ENCODE assay signal across 8 cellular contexts in genomic region chr1:47755368-47755990, GRCh38.
DNase-seq lines count a peak whose midpoint lies in the region; ATAC-seq, FAIRE-seq and TF ChIP-seq lines count a peak whose summit lies in the region.

No MANE protein-coding gene starts in this region.

- peak; percentile 56 for ATAC-seq in GM21786 (IDR thresholded peaks at IDR 0.05; ENCODE audit: unreplicated experiment)
- ATAC-seq in activated naive CD8-positive, alpha-beta T cell treated with anti-CD3 and anti-CD28 coated beads, Interleukin-2, amount 10 ng/mL, durations not matched to agents 7 days and 5 days (ENCODE audit: low read depth) = no peak
- ATAC-seq in lower lobe of right lung = peak; percentile 24 to 45
- no peak for ATAC-seq in stimulated activated memory B cell treated with anti-CD40 and anti-IgM and Interleukin-4, amounts not matched to agents 10 μg/mL and 1 μg/mL and 100 μg/mL, for 72 hours

- no peaks in the 10 kb centered on the region for H3K9me3 Mint-ChIP-seq in activated naive CD8-positive, alpha-beta T cell treated with anti-CD3 and anti-CD28 coated beads, Interleukin-2, amount 10 ng/mL, durations not matched to agents 7 days and 5 days
- peaks cover 4% of the 10 kb centered on the region for H3K9me3 Mint-ChIP-seq in type B pancreatic cell
- H3K9me3 Mint-ChIP-seq in stimulated activated memory B cell treated with anti-CD40 and anti-IgM and Interleukin-4, amounts not matched to agents 10 μg/mL and 1 μg/mL and 100 μg/mL, for 72 hours = no peaks in the 10 kb centered on the region

- H3K27me3 ChIP-seq in lower lobe of right lung (ENCODE audit: low read depth) = peaks cover 5% of the 10 kb centered on the region

- H3K4me3 ChIP-seq in lower lobe of right lung = no peak overlapping the region

- H3K27me3 Mint-ChIP-seq in activated naive CD8-positive, alpha-beta T cell treated with anti-CD3 and anti-CD28 coated beads, Interleukin-2, amount 10 ng/mL, durations not matched to agents 7 days and 5 days = no peaks in the 10 kb centered on the region
- H3K27me3 Mint-ChIP-seq in type B pancreatic cell = peaks cover 12% of the 10 kb centered on the region
- peaks cover 44% of the 10 kb centered on the region for H3K27me3 Mint-ChIP-seq in stimulated activated memory B cell treated with anti-CD40 and anti-IgM and Interleukin-4, amounts not matched to agents 10 μg/mL and 1 μg/mL and 100 μg/mL, for 72 hours

- H3K4me1 ChIP-seq in lower lobe of right lung = peaks cover 14% of the 10 kb centered on the region

- H3K36me3 ChIP-seq in lower lobe of right lung = no peaks in the 10 kb centered on the region

- no peak overlapping the region for H3K4me3 Mint-ChIP-seq in activated naive CD8-positive, alpha-beta T cell treated with anti-CD3 and anti-CD28 coated beads, Interleukin-2, amount 10 ng/mL, durations not matched to agents 7 days and 5 days
- no peak overlapping the region for H3K4me3 Mint-ChIP-seq in type B pancreatic cell
- H3K4me3 Mint-ChIP-seq in stimulated activated memory B cell treated with anti-CD40 and anti-IgM and Interleukin-4, amounts not matched to agents 10 μg/mL and 1 μg/mL and 100 μg/mL, for 72 hours = no peak overlapping the region

- no peaks in the 10 kb centered on the region for H3K36me3 Mint-ChIP-seq in activated naive CD8-positive, alpha-beta T cell treated with anti-CD3 and anti-CD28 coated beads, Interleukin-2, amount 10 ng/mL, durations not matched to agents 7 days and 5 days
- no peaks in the 10 kb centered on the region for H3K36me3 Mint-ChIP-seq in type B pancreatic cell
- H3K36me3 Mint-ChIP-seq in stimulated activated memory B cell treated with anti-CD40 and anti-IgM and Interleukin-4, amounts not matched to agents 10 μg/mL and 1 μg/mL and 100 μg/mL, for 72 hours = no peaks in the 10 kb centered on the region

- FAIRE-seq in D721Med (lab: Jason Lieb, UNC) = no peak

- no peak overlapping the region for H3K27ac Mint-ChIP-seq in activated naive CD8-positive, alpha-beta T cell treated with anti-CD3 and anti-CD28 coated beads, Interleukin-2, amount 10 ng/mL, durations not matched to agents 7 days and 5 days
- no peak overlapping the region for H3K27ac Mint-ChIP-seq in type B pancreatic cell
- no peak overlapping the region for H3K27ac Mint-ChIP-seq in stimulated activated memory B cell treated with anti-CD40 and anti-IgM and Interleukin-4, amounts not matched to agents 10 μg/mL and 1 μg/mL and 100 μg/mL, for 72 hours

- TF ChIP-seq CTCF in D721Med (IDR thresholded peaks at IDR 0.05; ENCODE audit: insufficient read depth, missing control alignments) (peak; percentile 42), lower lobe of right lung (IDR thresholded peaks at IDR 0.05) (peak; percentile 50), type B pancreatic cell (conservative IDR thresholded peaks at IDR 0.05) (peak; percentile 72)

- no peaks in the 10 kb centered on the region for H3K9me3 ChIP-seq in lower lobe of right lung

- POLR2A ChIA-PET in activated naive CD8-positive, alpha-beta T cell treated with anti-CD3 and anti-CD28 coated beads, Interleukin-2, amount 10 ng/mL, durations not matched to agents 7 days and 5 days (lab: Charles Lee) = no interaction called here

- no peaks in the 10 kb centered on the region for H3K4me1 Mint-ChIP-seq in activated naive CD8-positive, alpha-beta T cell treated with anti-CD3 and anti-CD28 coated beads, Interleukin-2, amount 10 ng/mL, durations not matched to agents 7 days and 5 days
- peaks cover 37% of the 10 kb centered on the region for H3K4me1 Mint-ChIP-seq in type B pancreatic cell (ENCODE audit: unreplicated experiment)
- no peaks in the 10 kb centered on the region for H3K4me1 Mint-ChIP-seq in stimulated activated memory B cell treated with anti-CD40 and anti-IgM and Interleukin-4, amounts not matched to agents 10 μg/mL and 1 μg/mL and 100 μg/mL, for 72 hours

- no peak for DNase-seq in D721Med (ENCODE audit: insufficient read length, low spot score)
- peak; percentile 75 for DNase-seq in RPMI8226
- peak; percentile 71 for DNase-seq in activated naive CD8-positive, alpha-beta T cell treated with anti-CD3 and anti-CD28 coated beads, Interleukin-2, amount 10 ng/mL, durations not matched to agents 7 days and 5 days
- no peak for DNase-seq in lower lobe of right lung
- peak; percentile 69 for DNase-seq in type B pancreatic cell (ENCODE audit: extremely low spot score, unreplicated experiment)
- DNase-seq in NCI-H345 (lab: John Stamatoyannopoulos, UW) = no peak

- intact Hi-C loops in lower lobe of right lung (cut with DNase I) = no loop called here

- H3K27ac ChIP-seq in lower lobe of right lung = no peak overlapping the region

Comparison
In these comparisons a context has a peak if more than half of its experiments do, and no peak if none do; other contexts are left out.
1. DNase-seq: peak in RPMI8226 (single experiment), activated naive CD8-positive, alpha-beta T cell treated with anti-CD3 and anti-CD28 coated beads, Interleukin-2, amount 10 ng/mL, durations not matched to agents 7 days and 5 days (single experiment) and type B pancreatic cell (single experiment); none in D721Med (single experiment), lower lobe of right lung (single experiment) and NCI-H345 (single experiment).
2. ATAC-seq: peak in GM21786 (single experiment) and lower lobe of right lung (2 of 2); none in activated naive CD8-positive, alpha-beta T cell treated with anti-CD3 and anti-CD28 coated beads, Interleukin-2, amount 10 ng/mL, durations not matched to agents 7 days and 5 days (single experiment) and stimulated activated memory B cell treated with anti-CD40 and anti-IgM and Interleukin-4, amounts not matched to agents 10 μg/mL and 1 μg/mL and 100 μg/mL, for 72 hours (single experiment).
3. Peak in every context shown above with its lines, with median percentiles within 50 percentile points of each other: CTCF ChIP-seq.